ENCODE assay signal across 15 cellular contexts in the genomic region with DNA sequence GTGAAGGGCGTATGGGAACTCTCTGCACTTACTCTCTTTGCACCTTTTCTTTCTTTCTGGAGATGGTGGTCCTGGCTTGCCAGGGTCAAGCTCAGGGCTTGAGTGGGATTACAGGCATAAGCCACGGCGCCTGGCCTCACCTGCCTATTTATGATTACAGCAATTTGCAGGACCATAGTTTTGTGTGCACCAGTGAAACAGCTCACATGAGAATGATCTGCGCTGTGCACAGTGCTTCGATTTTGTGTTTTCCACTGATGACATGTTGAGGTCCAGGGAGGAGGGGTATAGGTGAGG. TPM values are rescaled to one million over a fixed set of nuclear protein-coding genes. Genes with fewer than 3 reads are reported as not detected.
DNase-seq lines count a peak whose midpoint lies in the region; ATAC-seq and TF ChIP-seq lines count a peak whose summit lies in the region.
"Had no signal": no experiment of that assay in that cellular context is flagged by ENCODE, and none has a peak within 500 bp of the region (broad histone marks: within the 10 kb centered on the region; RNA-seq: fewer than 3 reads in every experiment).

No MANE protein-coding gene starts in this region.

- CTCF ChIA-PET in activated B cell treated with CpG ODN at 0.5 μM for 24 hours (lab: Charles Lee): no interaction called here
- CTCF ChIA-PET in naive thymus-derived CD4-positive, alpha-beta T cell (lab: Charles Lee): interaction anchor here (1.6 to 5.1 kb wide), 2 partner anchors 13 to 32 kb away, joined by 7 to 44 read pairs; no protein-coding TSS in a partner anchor

- DNase-seq in Right ventricle myocardium inferior (ENCODE audit: missing footprints) (peak; percentile 43), heart right ventricle (no peak), activated B cell treated with CpG ODN at 0.5 μM for 24 hours (no peak), NK-92 (lab: John Stamatoyannopoulos, UW; ENCODE audit: unreplicated experiment) (no peak)
- no peak for DNase-seq in CD4-positive, CD25-positive, alpha-beta regulatory T cell
- no peak for DNase-seq in naive thymus-derived CD4-positive, alpha-beta T cell
- DNase-seq: ACHN, NCI-H1048, NCI-H1436 treated with DMSO at 0.1 percent for 48 hours, NCI-H2081, NCI-H748 treated with DMSO at 0.1 percent for 48 hours had no signal

- no peaks in the 10 kb centered on the region for H3K36me3 ChIP-seq in heart right ventricle
- no peaks in the 10 kb centered on the region for H3K36me3 ChIP-seq in CD4-positive, CD25-positive, alpha-beta regulatory T cell (ENCODE audit: control insufficient read depth, insufficient read depth, low read length)
- no peaks in the 10 kb centered on the region for H3K36me3 ChIP-seq in naive thymus-derived CD4-positive, alpha-beta T cell (ENCODE audit: control insufficient read depth in 2 of 3, insufficient read depth in 3 of 3, low read length in 3 of 3)

- WGBS in heart right ventricle, 2 donors: 76 to 90% methylated on average over 5 of the region's 5 CpGs

- no peaks in the 10 kb centered on the region for H3K36me3 Mint-ChIP-seq in CD4-positive, CD25-positive, alpha-beta regulatory T cell
- no peaks in the 10 kb centered on the region for H3K36me3 Mint-ChIP-seq in activated B cell treated with CpG ODN at 0.5 μM for 24 hours (ENCODE audit: low read depth)
- H3K36me3 Mint-ChIP-seq in naive thymus-derived CD4-positive, alpha-beta T cell: peaks cover 0 to 12% (median 0%) of the 10 kb centered on the region in 5 donors

- peaks cover 4% of the 10 kb centered on the region for H3K27me3 Mint-ChIP-seq in CD4-positive, CD25-positive, alpha-beta regulatory T cell
- no peaks in the 10 kb centered on the region for H3K27me3 Mint-ChIP-seq in activated B cell treated with CpG ODN at 0.5 μM for 24 hours
- peaks cover 0 to 7% (median 0%) of the 10 kb centered on the region in 5 donors for H3K27me3 Mint-ChIP-seq in naive thymus-derived CD4-positive, alpha-beta T cell

- no peak overlapping the region for H3K27ac ChIP-seq in heart right ventricle
- no peak overlapping the region for H3K27ac ChIP-seq in CD4-positive, CD25-positive, alpha-beta regulatory T cell (ENCODE audit: insufficient read depth, low read length, poor library complexity, severe bottlenecking)
- H3K27ac ChIP-seq in naive thymus-derived CD4-positive, alpha-beta T cell (ENCODE audit: low read depth, low read length): no peak overlapping the region
- H3K27ac ChIP-seq: KMS-11, RWPE1 had no signal

- intact Hi-C loops in Right ventricle myocardium inferior (cut with DNase I) (no loop called here), heart right ventricle (cut with DNase I) (loop anchor here in 6 of 10 donors (5.0 to 10.0 kb wide), 4 partner anchors 34 to 66 kb away; no protein-coding TSS in a partner anchor), activated B cell treated with CpG ODN at 0.5 μM for 24 hours (cut with micrococcal nuclease) (no loop called here)
- intact Hi-C loops in naive thymus-derived CD4-positive, alpha-beta T cell (cut with micrococcal nuclease): loop anchor here in 1 of 2 donors (10.0 kb wide), 1 partner anchor 63 kb away; no protein-coding TSS in a partner anchor

- POLR2A ChIA-PET in activated B cell treated with CpG ODN at 0.5 μM for 24 hours (lab: Charles Lee): interaction anchor here (0.7 to 8.4 kb wide), 9 partner anchors 18 to 1445 kb away, joined by 3 to 112 read pairs (median 3); partner anchors contain the start of gene RBM38
- POLR2A ChIA-PET in naive thymus-derived CD4-positive, alpha-beta T cell (lab: Charles Lee): interaction anchor here (0.6 to 6.7 kb wide), 5 partner anchors 11 to 40 kb away, joined by 3 to 120 read pairs (median 3); partner anchors contain the start of gene RBM38

- peak overlapping the region in 1 of 3 donors; percentile 91 for H3K27ac Mint-ChIP-seq in CD4-positive, CD25-positive, alpha-beta regulatory T cell
- H3K27ac Mint-ChIP-seq in activated B cell treated with CpG ODN at 0.5 μM for 24 hours: peak overlapping the region; percentile 30
- H3K27ac Mint-ChIP-seq in naive thymus-derived CD4-positive, alpha-beta T cell: peak overlapping the region in 6 of 9 donors; percentile 21 to 90 (median 66)

- peaks cover 23 to 78% (median 48%) of the 10 kb centered on the region in 4 donors for H3K4me1 Mint-ChIP-seq in CD4-positive, CD25-positive, alpha-beta regulatory T cell
- H3K4me1 Mint-ChIP-seq in activated B cell treated with CpG ODN at 0.5 μM for 24 hours: peaks cover 93% of the 10 kb centered on the region
- peaks cover 58 to 82% (median 80%) of the 10 kb centered on the region in 7 donors for H3K4me1 Mint-ChIP-seq in naive thymus-derived CD4-positive, alpha-beta T cell

- H3K4me3 ChIP-seq in heart right ventricle: no peak overlapping the region
- H3K4me3 ChIP-seq in CD4-positive, CD25-positive, alpha-beta regulatory T cell (ENCODE audit: low read depth, low read length): no peak overlapping the region
- H3K4me3 ChIP-seq in naive thymus-derived CD4-positive, alpha-beta T cell (ENCODE audit: low read length): no peak overlapping the region

- H3K4me1 ChIP-seq in heart right ventricle: peaks cover 13 to 71% (median 41%) of the 10 kb centered on the region in 9 donors
- peaks cover 57% of the 10 kb centered on the region for H3K4me1 ChIP-seq in CD4-positive, CD25-positive, alpha-beta regulatory T cell (ENCODE audit: control insufficient read depth, insufficient read depth, low read length, poor library complexity, severe bottlenecking)
- peaks cover 45 to 60% of the 10 kb centered on the region in 2 donors for H3K4me1 ChIP-seq in naive thymus-derived CD4-positive, alpha-beta T cell (ENCODE audit: control insufficient read depth in 2 of 2, insufficient read depth in 2 of 2, low read length in 2 of 2)

- peaks cover 0 to 4% (median 0%) of the 10 kb centered on the region in 11 donors for H3K9me3 ChIP-seq in heart right ventricle
- H3K9me3 ChIP-seq in CD4-positive, CD25-positive, alpha-beta regulatory T cell (ENCODE audit: control insufficient read depth in 2 of 2, low read length in 2 of 2): no peaks in the 10 kb centered on the region
- H3K9me3 ChIP-seq in naive thymus-derived CD4-positive, alpha-beta T cell (ENCODE audit: control insufficient read depth in 2 of 3, low read length in 3 of 3): no peaks in the 10 kb centered on the region

- H3K4me3 Mint-ChIP-seq in CD4-positive, CD25-positive, alpha-beta regulatory T cell: peak overlapping the region; percentile 29 to 90 (median 50)
- no peak overlapping the region for H3K4me3 Mint-ChIP-seq in activated B cell treated with CpG ODN at 0.5 μM for 24 hours
- peak overlapping the region in 9 of 10 donors; percentile 8 to 94 (median 46) for H3K4me3 Mint-ChIP-seq in naive thymus-derived CD4-positive, alpha-beta T cell

- TF ChIP-seq CTCF in heart right ventricle (IDR thresholded peaks at IDR 0.05) (no peak), activated B cell treated with CpG ODN at 0.5 μM for 24 hours (IDR thresholded peaks at IDR 0.05) (no peak)

- no peaks in the 10 kb centered on the region for H3K9me3 Mint-ChIP-seq in CD4-positive, CD25-positive, alpha-beta regulatory T cell
- H3K9me3 Mint-ChIP-seq in activated B cell treated with CpG ODN at 0.5 μM for 24 hours: no peaks in the 10 kb centered on the region
- H3K9me3 Mint-ChIP-seq in naive thymus-derived CD4-positive, alpha-beta T cell: peaks cover 0 to 4% (median 0%) of the 10 kb centered on the region in 11 donors

- no peaks in the 10 kb centered on the region for H3K27me3 ChIP-seq in heart right ventricle
- H3K27me3 ChIP-seq in CD4-positive, CD25-positive, alpha-beta regulatory T cell (ENCODE audit: control insufficient read depth, insufficient read depth, low read length): no peaks in the 10 kb centered on the region
- H3K27me3 ChIP-seq in naive thymus-derived CD4-positive, alpha-beta T cell (ENCODE audit: control insufficient read depth in 2 of 2, insufficient read depth in 2 of 2, low read length in 2 of 2): no peaks in the 10 kb centered on the region

- ATAC-seq in Right ventricle myocardium inferior: no peak
- ATAC-seq in heart right ventricle: no peak
- ATAC-seq in CD4-positive, CD25-positive, alpha-beta regulatory T cell (ENCODE audit: low read depth in 2 of 2): no peak
- ATAC-seq in activated B cell treated with CpG ODN at 0.5 μM for 24 hours (ENCODE audit: low read depth): no peak
- ATAC-seq in naive thymus-derived CD4-positive, alpha-beta T cell: no peak
- ATAC-seq in HG02759 (IDR thresholded peaks at IDR 0.05; ENCODE audit: unreplicated experiment): no peak
- no peak for ATAC-seq in GM21381 (IDR thresholded peaks at IDR 0.05; ENCODE audit: unreplicated experiment)

RNA-seq across cellular contexts. Expression of gene RBM38, which starts 40.3 kb away (rescaled TPM):
- total RNA-seq in Right ventricle myocardium inferior (89.6 TPM), heart right ventricle (100 to 1,000 TPM in 1 of 10 donors, 10 to 100 TPM in 9; 35.5 to 119 (median 50.2) TPM), activated B cell treated with CpG ODN at 0.5 μM for 24 hours (69.6 and 70.7 TPM in 2 replicates)
- polyA plus RNA-seq in heart right ventricle: 100 to 1,000 TPM in 1 of 2 donors, 10 to 100 TPM in 1; 47.6 to 104 TPM
- 322 TPM for total RNA-seq in CD4-positive, CD25-positive, alpha-beta regulatory T cell
- 100 to 1,000 TPM in 2 of 4 donors, 10 to 100 TPM in 2; 71.9 to 163 (median 102) TPM for polyA plus RNA-seq in CD4-positive, CD25-positive, alpha-beta regulatory T cell
- total RNA-seq in naive thymus-derived CD4-positive, alpha-beta T cell: 100 to 1,000 TPM in 4 of 5 experiments, 10 to 100 TPM in 1; 70.6 to 260 (median 127) TPM
- polyA plus RNA-seq in naive thymus-derived CD4-positive, alpha-beta T cell: 100 to 1,000 TPM in 1 of 2 donors, 10 to 100 TPM in 1; 63.0 to 129 TPM

Comparison
In these comparisons a context has a peak if more than half of its experiments do, and no peak if none do; other contexts are left out.
1. intact Hi-C loops: an anchor here in heart right ventricle (5.0 to 10.0 kb wide); none called in Right ventricle myocardium inferior and activated B cell treated with CpG ODN at 0.5 μM for 24 hours.